Comparison of ENCODE assay signal across 13 cellular contexts in genomic region chr13:98416408-98416807, GRCh38.
DNase-seq lines count a peak whose midpoint lies in the region; ATAC-seq and TF ChIP-seq lines count a peak whose summit lies in the region.
"Had no signal": no experiment of that assay in that cellular context is flagged by ENCODE, and none has a peak within 500 bp of the region (broad histone marks: within the 10 kb centered on the region; RNA-seq: fewer than 3 reads in every experiment).

No MANE protein-coding gene starts in this region.

- intact Hi-C loops in sciatic nerve (cut with DNase I) = no loop called here

- no peak overlapping the region for H3K27ac ChIP-seq in foreskin keratinocyte
- H3K27ac ChIP-seq: KMS-11 had no signal

- H3K27me3 ChIP-seq in foreskin keratinocyte = no peaks in the 10 kb centered on the region

- DNase-seq in LoVo (ENCODE audit: low spot score) = peak; percentile 52
- DNase-seq in NCI-H2196 (lab: John Stamatoyannopoulos, UW; ENCODE audit: unreplicated experiment) = peak; percentile 66
- peak; percentile 16 to 47 for DNase-seq in foreskin keratinocyte
- peak; percentile 32 for DNase-seq in sciatic nerve (ENCODE audit: low spot score)
- no peak for DNase-seq in NCI-H1436 treated with DMSO at 0.1 percent for 48 hours (lab: John Stamatoyannopoulos, UW)
- DNase-seq in SKM-1 (lab: John Stamatoyannopoulos, UW; ENCODE audit: unreplicated experiment) = no peak
- no peak for DNase-seq in activated gamma-delta T cell treated with Interleukin-2 at 50 U/mL for 16 hours
- DNase-seq: amygdala; CD8-positive, alpha-beta T cell; immature natural killer cell; SW 1271 had no signal

- ATAC-seq in foreskin keratinocyte (peak; percentile 14), sciatic nerve (no peak), GM21367 (IDR thresholded peaks at IDR 0.05; ENCODE audit: unreplicated experiment) (no peak)
- ATAC-seq: CD8-positive, alpha-beta T cell had no signal

- no peak for TF ChIP-seq CTCF in foreskin keratinocyte (conservative IDR thresholded peaks at IDR 0.05)

- H3K4me1 ChIP-seq in foreskin keratinocyte = no peaks in the 10 kb centered on the region

Comparison
In these comparisons a context has a peak if more than half of its experiments do, and no peak if none do; other contexts are left out.
1. DNase-seq: peak in LoVo (single experiment), NCI-H2196 (single experiment), foreskin keratinocyte (2 of 2) and sciatic nerve (single experiment); none in NCI-H1436 treated with DMSO at 0.1 percent for 48 hours (single experiment), SKM-1 (single experiment) and activated gamma-delta T cell treated with Interleukin-2 at 50 U/mL for 16 hours (single experiment).